Comparison of ENCODE assay signal across 1 cellular context in the genomic region with DNA sequence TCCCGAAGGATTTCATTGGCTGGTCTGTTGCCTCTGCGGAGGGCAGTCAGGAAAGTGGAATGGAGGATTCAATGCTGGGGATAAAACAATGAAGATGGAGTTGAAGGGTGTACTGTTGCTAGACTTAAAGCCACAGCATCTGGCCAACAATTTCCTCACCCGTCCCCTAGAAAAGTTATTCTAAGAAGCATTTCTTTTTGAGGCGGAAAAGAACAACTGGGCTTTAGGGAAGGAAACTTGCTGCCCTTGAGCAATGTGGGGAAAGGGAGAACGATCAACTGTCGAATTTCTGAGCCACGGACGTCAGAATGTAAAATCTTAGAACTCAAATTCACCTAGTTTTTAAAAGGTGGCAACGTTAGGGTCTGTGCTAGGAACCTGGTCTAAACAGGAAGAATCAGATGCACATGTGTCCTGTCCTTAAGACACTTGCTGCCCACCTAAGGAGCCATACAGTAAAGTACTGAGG.
TF ChIP-seq lines count a peak whose summit lies in the region.

No MANE protein-coding gene starts in this region.

TF ChIP-seq in HepG2, 621 proteins besides CTCF, POLR2A, EP300 and RAD21 (continued from another document):
- TF ChIP-seq BCLAF1 (IDR thresholded peaks at IDR 0.05) (no peak), SMAD3 (CRISPR knock-in tag; IDR thresholded peaks at IDR 0.05) (0 out of 2 replicates have a peak, but pooled peaks have one; percentile 8), KMT2A (CRISPR knock-in tag; IDR thresholded peaks at IDR 0.05) (0 out of 2 replicates have a peak, but pooled peaks have one; percentile 36), SMARCE1 (IDR thresholded peaks at IDR 0.05; ENCODE audit: borderline replicate concordance) (no peak), ZNF567 (CRISPR knock-in tag; IDR thresholded peaks at IDR 0.05; ENCODE audit: borderline replicate concordance) (no peak), ZNF235 (CRISPR knock-in tag; IDR thresholded peaks at IDR 0.05; ENCODE audit: borderline replicate concordance) (no peak), ETV6 (CRISPR knock-in tag; conservative IDR thresholded peaks at IDR 0.05) (no peak), ZNF230 (CRISPR knock-in tag; IDR thresholded peaks at IDR 0.05) (0 out of 2 replicates have a peak, but pooled peaks have one; percentile 20)
- TF ChIP-seq, protein P1, sequence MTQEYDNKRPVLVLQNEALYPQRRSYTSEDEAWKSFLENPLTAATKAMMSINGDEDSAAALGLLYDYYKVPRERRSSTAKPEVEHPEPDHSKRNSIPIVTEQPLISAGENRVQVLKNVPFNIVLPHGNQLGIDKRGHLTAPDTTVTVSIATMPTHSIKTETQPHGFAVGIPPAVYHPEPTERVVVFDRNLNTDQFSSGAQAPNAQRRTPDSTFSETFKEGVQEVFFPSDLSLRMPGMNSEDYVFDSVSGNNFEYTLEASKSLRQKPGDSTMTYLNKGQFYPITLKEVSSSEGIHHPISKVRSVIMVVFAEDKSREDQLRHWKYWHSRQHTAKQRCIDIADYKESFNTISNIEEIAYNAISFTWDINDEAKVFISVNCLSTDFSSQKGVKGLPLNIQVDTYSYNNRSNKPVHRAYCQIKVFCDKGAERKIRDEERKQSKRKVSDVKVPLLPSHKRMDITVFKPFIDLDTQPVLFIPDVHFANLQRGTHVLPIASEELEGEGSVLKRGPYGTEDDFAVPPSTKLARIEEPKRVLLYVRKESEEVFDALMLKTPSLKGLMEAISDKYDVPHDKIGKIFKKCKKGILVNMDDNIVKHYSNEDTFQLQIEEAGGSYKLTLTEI (CRISPR knock-in tag; conservative IDR thresholded peaks at IDR 0.05), result no peak
- TF ChIP-seq, protein P2, sequence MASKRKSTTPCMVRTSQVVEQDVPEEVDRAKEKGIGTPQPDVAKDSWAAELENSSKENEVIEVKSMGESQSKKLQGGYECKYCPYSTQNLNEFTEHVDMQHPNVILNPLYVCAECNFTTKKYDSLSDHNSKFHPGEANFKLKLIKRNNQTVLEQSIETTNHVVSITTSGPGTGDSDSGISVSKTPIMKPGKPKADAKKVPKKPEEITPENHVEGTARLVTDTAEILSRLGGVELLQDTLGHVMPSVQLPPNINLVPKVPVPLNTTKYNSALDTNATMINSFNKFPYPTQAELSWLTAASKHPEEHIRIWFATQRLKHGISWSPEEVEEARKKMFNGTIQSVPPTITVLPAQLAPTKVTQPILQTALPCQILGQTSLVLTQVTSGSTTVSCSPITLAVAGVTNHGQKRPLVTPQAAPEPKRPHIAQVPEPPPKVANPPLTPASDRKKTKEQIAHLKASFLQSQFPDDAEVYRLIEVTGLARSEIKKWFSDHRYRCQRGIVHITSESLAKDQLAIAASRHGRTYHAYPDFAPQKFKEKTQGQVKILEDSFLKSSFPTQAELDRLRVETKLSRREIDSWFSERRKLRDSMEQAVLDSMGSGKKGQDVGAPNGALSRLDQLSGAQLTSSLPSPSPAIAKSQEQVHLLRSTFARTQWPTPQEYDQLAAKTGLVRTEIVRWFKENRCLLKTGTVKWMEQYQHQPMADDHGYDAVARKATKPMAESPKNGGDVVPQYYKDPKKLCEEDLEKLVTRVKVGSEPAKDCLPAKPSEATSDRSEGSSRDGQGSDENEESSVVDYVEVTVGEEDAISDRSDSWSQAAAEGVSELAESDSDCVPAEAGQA (IDR thresholded peaks at IDR 0.05; ENCODE audit: low read depth), result no peak
- TF ChIP-seq, protein P2 (CRISPR knock-in tag; IDR thresholded peaks at IDR 0.05; ENCODE audit: borderline replicate concordance), result no peak
